Comparison of ENCODE assay signal across 1 cellular context in genomic region chr11:65036931-65037330, GRCh38.
TF ChIP-seq lines count a peak whose summit lies in the region.

No MANE protein-coding gene starts in this region.

TF ChIP-seq in GM23338, 12 proteins besides CTCF, POLR2A, EP300 and RAD21 (continued from another document):
- no peak for TF ChIP-seq ZNF462 (CRISPR knock-in tag; IDR thresholded peaks at IDR 0.05)
- no peak for TF ChIP-seq ETS1 (IDR thresholded peaks at IDR 0.05)
- TF ChIP-seq, protein P1, sequence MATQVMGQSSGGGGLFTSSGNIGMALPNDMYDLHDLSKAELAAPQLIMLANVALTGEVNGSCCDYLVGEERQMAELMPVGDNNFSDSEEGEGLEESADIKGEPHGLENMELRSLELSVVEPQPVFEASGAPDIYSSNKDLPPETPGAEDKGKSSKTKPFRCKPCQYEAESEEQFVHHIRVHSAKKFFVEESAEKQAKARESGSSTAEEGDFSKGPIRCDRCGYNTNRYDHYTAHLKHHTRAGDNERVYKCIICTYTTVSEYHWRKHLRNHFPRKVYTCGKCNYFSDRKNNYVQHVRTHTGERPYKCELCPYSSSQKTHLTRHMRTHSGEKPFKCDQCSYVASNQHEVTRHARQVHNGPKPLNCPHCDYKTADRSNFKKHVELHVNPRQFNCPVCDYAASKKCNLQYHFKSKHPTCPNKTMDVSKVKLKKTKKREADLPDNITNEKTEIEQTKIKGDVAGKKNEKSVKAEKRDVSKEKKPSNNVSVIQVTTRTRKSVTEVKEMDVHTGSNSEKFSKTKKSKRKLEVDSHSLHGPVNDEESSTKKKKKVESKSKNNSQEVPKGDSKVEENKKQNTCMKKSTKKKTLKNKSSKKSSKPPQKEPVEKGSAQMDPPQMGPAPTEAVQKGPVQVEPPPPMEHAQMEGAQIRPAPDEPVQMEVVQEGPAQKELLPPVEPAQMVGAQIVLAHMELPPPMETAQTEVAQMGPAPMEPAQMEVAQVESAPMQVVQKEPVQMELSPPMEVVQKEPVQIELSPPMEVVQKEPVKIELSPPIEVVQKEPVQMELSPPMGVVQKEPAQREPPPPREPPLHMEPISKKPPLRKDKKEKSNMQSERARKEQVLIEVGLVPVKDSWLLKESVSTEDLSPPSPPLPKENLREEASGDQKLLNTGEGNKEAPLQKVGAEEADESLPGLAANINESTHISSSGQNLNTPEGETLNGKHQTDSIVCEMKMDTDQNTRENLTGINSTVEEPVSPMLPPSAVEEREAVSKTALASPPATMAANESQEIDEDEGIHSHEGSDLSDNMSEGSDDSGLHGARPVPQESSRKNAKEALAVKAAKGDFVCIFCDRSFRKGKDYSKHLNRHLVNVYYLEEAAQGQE (IDR thresholded peaks at IDR 0.05; ENCODE audit: unreplicated experiment): no peak
- TF ChIP-seq CREB1 (CRISPR knock-in tag; IDR thresholded peaks at IDR 0.05; ENCODE audit: low read depth): no peak
- TF ChIP-seq EZH2 (IDR thresholded peaks at IDR 0.05; ENCODE audit: low read depth, unreplicated experiment): no peak
- no peak for TF ChIP-seq POLR2AphosphoS5 (IDR thresholded peaks at IDR 0.05; ENCODE audit: low read depth)
- no peak for TF ChIP-seq STAT1 (IDR thresholded peaks at IDR 0.05; ENCODE audit: unreplicated experiment)
- no peak for TF ChIP-seq JUNB (IDR thresholded peaks at IDR 0.05; ENCODE audit: unreplicated experiment)
- TF ChIP-seq NANOG (IDR thresholded peaks at IDR 0.05; ENCODE audit: borderline replicate concordance): no peak
- TF ChIP-seq ZNF331 (CRISPR knock-in tag; IDR thresholded peaks at IDR 0.05; ENCODE audit: low read depth): no peak
- no peak for TF ChIP-seq EZH2phosphoT487 (IDR thresholded peaks at IDR 0.05; ENCODE audit: unreplicated experiment)
